Comparison of ENCODE assay signal across 28 cellular contexts in genomic region chr2:114345246-114345645, GRCh38.
"Had no signal": no experiment of that assay in that cellular context is flagged by ENCODE, and none has a peak within 500 bp of the region (broad histone marks: within the 10 kb centered on the region; RNA-seq: fewer than 3 reads in every experiment).

No MANE protein-coding gene starts in this region.

- DNase-seq: colonic mucosa; cortex of kidney; dermis blood vessel endothelial cell; dorsolateral prefrontal cortex; effector CD4-positive, alpha-beta T cell; effector CD8-positive, alpha-beta T cell; effector memory CD4-positive, alpha-beta T cell; effector memory CD8-positive, alpha-beta T cell; endodermal cell; erythroblast; esophagus squamous epithelium; foreskin fibroblast; foreskin keratinocyte; foreskin melanocyte; gastrocnemius medialis; glutamatergic neuron; head of caudate nucleus; heart left ventricle; heart right ventricle had no signal

- H3K4me3 ChIP-seq: colonic mucosa, coronary artery, dorsolateral prefrontal cortex, esophagus muscularis mucosa, esophagus squamous epithelium, gastrocnemius medialis, gastroesophageal sphincter, heart left ventricle, heart right ventricle had no signal

- ATAC-seq: effector memory CD8-positive, alpha-beta T cell; esophagus mucosa; foreskin keratinocyte; gastrocnemius medialis; gastroesophageal sphincter; heart left ventricle; heart right ventricle had no signal

- H3K27me3 ChIP-seq: colonic mucosa, esophagus muscularis mucosa, esophagus squamous epithelium, foreskin keratinocyte, gastrocnemius medialis, gastroesophageal sphincter, heart left ventricle had no signal

- H3K36me3 ChIP-seq: colonic mucosa, esophagus muscularis mucosa, esophagus squamous epithelium, gastrocnemius medialis, gastroesophageal sphincter, heart left ventricle, heart right ventricle had no signal

- FAIRE-seq: colon, endometrium, endothelial cell of umbilical vein, frontal cortex had no signal

- H3K4me1 ChIP-seq: colonic mucosa, esophagus muscularis mucosa, esophagus squamous epithelium, foreskin keratinocyte, gastrocnemius medialis, gastroesophageal sphincter, heart left ventricle, heart right ventricle had no signal

- H3K9me3 ChIP-seq: colonic mucosa, esophagus muscularis mucosa, esophagus squamous epithelium, gastrocnemius medialis, gastroesophageal sphincter, heart right ventricle had no signal

- H3K27ac ChIP-seq: colonic mucosa, coronary artery, dorsolateral prefrontal cortex, epithelial cell of prostate, esophagus muscularis mucosa, esophagus squamous epithelium, foreskin keratinocyte, gastrocnemius medialis, gastroesophageal sphincter, heart left ventricle, heart right ventricle had no signal
